Comparison of ENCODE assay signal across 1 cellular context in genomic region chr22:28917747-28918543, GRCh38.
TF ChIP-seq lines count a peak whose summit lies in the region.

No MANE protein-coding gene starts in this region.

TF ChIP-seq in HepG2, 621 proteins besides CTCF, POLR2A, EP300 and RAD21 (continued from another document and continues in another):
- TF ChIP-seq ARID4A (CRISPR knock-in tag; IDR thresholded peaks at IDR 0.05; ENCODE audit: borderline replicate concordance) (0 out of 2 replicates have a peak, but pooled peaks have one; percentile 30), ELF3 (CRISPR knock-in tag; IDR thresholded peaks at IDR 0.05) (peak; percentile 59), STAG1 (CRISPR knock-in tag; IDR thresholded peaks at IDR 0.05) (peak; percentile 14; the same call in 1 of the 2 replicates), THRA (CRISPR knock-in tag; IDR thresholded peaks at IDR 0.05; ENCODE audit: borderline replicate concordance) (peak; percentile 92), SALL1 (CRISPR knock-in tag; IDR thresholded peaks at IDR 0.05) (peak; percentile 86), ETV5 (CRISPR knock-in tag; IDR thresholded peaks at IDR 0.05; ENCODE audit: borderline replicate concordance) (peak; percentile 60; the same call in 1 of the 2 replicates), E2F2 (CRISPR knock-in tag; IDR thresholded peaks at IDR 0.05; ENCODE audit: borderline replicate concordance) (no peak), CREM (IDR thresholded peaks at IDR 0.05) (peak; percentile 81), CREM (CRISPR knock-in tag; IDR thresholded peaks at IDR 0.05) (no peak), ZC3H13 (CRISPR knock-in tag; IDR thresholded peaks at IDR 0.05) (0 out of 2 replicates have a peak, but pooled peaks have one; percentile 73), TAF1 (CRISPR knock-in tag; IDR thresholded peaks at IDR 0.05) (no peak), AHDC1 (CRISPR knock-in tag; IDR thresholded peaks at IDR 0.05; ENCODE audit: borderline replicate concordance) (peak; percentile 56; the same call in 1 of the 2 replicates), ZNF317 (CRISPR knock-in tag; IDR thresholded peaks at IDR 0.05) (peak; percentile 65; the same call in 1 of the 2 replicates), THAP9 (CRISPR knock-in tag; IDR thresholded peaks at IDR 0.05; ENCODE audit: borderline replicate concordance) (no peak; the same call in 1 of the 2 replicates), HMG20A (CRISPR knock-in tag; IDR thresholded peaks at IDR 0.05; ENCODE audit: borderline replicate concordance) (peak; percentile 48; the same call in 1 of the 2 replicates), CBX1 (IDR thresholded peaks at IDR 0.05; ENCODE audit: low read depth) (no peak), ZBTB20 (CRISPR knock-in tag; IDR thresholded peaks at IDR 0.05; ENCODE audit: borderline replicate concordance, low read depth) (no peak), KAT7 (CRISPR knock-in tag; IDR thresholded peaks at IDR 0.05; ENCODE audit: borderline replicate concordance) (0 out of 2 replicates have a peak, but pooled peaks have one; percentile 53), ZNF558 (CRISPR knock-in tag; IDR thresholded peaks at IDR 0.05; ENCODE audit: borderline replicate concordance) (no peak), SIN3A (IDR thresholded peaks at IDR 0.05; ENCODE audit: borderline replicate concordance, low read depth, low read length) (0 out of 2 replicates have a peak, but pooled peaks have one; percentile 56), NFIC (IDR thresholded peaks at IDR 0.05; ENCODE audit: low read length) (peak; percentile 80), TGIF2 (CRISPR knock-in tag; IDR thresholded peaks at IDR 0.05) (0 out of 2 replicates have a peak, but pooled peaks have one; percentile 60), ISX (CRISPR knock-in tag; conservative IDR thresholded peaks at IDR 0.05) (no peak), CREB1 (IDR thresholded peaks at IDR 0.05) (no peak), CREB1 (CRISPR knock-in tag; IDR thresholded peaks at IDR 0.05) (peak; percentile 47; the same call in 1 of the 2 replicates), ZNF3 (CRISPR knock-in tag; IDR thresholded peaks at IDR 0.05) (peak; percentile 63; the same call in 1 of the 2 replicates), HIC2 (CRISPR knock-in tag; IDR thresholded peaks at IDR 0.05; ENCODE audit: low read depth) (peak; percentile 81), CHD4 (IDR thresholded peaks at IDR 0.05; ENCODE audit: borderline replicate concordance, low read length) (no peak), GTF3A (CRISPR knock-in tag; conservative IDR thresholded peaks at IDR 0.05) (no peak), MIER2 (CRISPR knock-in tag; IDR thresholded peaks at IDR 0.05) (0 out of 2 replicates have a peak, but pooled peaks have one; percentile 22), SMAD3 (CRISPR knock-in tag; IDR thresholded peaks at IDR 0.05) (peak; percentile 62; the same call in 1 of the 2 replicates), POLR2AphosphoS2 (IDR thresholded peaks at IDR 0.05; ENCODE audit: low read depth, low read length) (no peak), FOXP4 (CRISPR knock-in tag; IDR thresholded peaks at IDR 0.05) (peak; percentile 83), ZBTB7B (CRISPR knock-in tag; IDR thresholded peaks at IDR 0.05) (peak; percentile 78), HOXA7 (CRISPR knock-in tag; IDR thresholded peaks at IDR 0.05) (no peak), KMT2A (CRISPR knock-in tag; IDR thresholded peaks at IDR 0.05) (peak; percentile 63), KMT2B (CRISPR knock-in tag; IDR thresholded peaks at IDR 0.05) (peak; percentile 56), TBX3 (IDR thresholded peaks at IDR 0.05; ENCODE audit: borderline replicate concordance) (peak; percentile 63; the same call in 1 of the 2 replicates), NONO (IDR thresholded peaks at IDR 0.05) (no peak), NONO (CRISPR knock-in tag; conservative IDR thresholded peaks at IDR 0.05) (peak; percentile 72), HNF4A (CRISPR knock-in tag; IDR thresholded peaks at IDR 0.05) (peak; percentile 45; the same call in 1 of the 2 replicates)
